Comparison of ENCODE assay signal across 27 cellular contexts in genomic region chr4:125265846-125266245, GRCh38. TPM values are rescaled to one million over a fixed set of nuclear protein-coding genes. Genes with fewer than 3 reads are reported as not detected.
"Had no signal": no experiment of that assay in that cellular context is flagged by ENCODE, and none has a peak within 500 bp of the region (broad histone marks: within the 10 kb centered on the region; RNA-seq: fewer than 3 reads in every experiment).

No MANE protein-coding gene starts in this region.

- H3K4me3 Mint-ChIP-seq: activated CD4-positive, alpha-beta T cell treated with anti-CD3 and anti-CD28 coated beads, Interleukin-2, amount 10 ng/mL, durations not matched to agents 24 days and 14 days; activated naive CD4-positive, alpha-beta T cell treated with anti-CD3 and anti-CD28 coated beads, Interleukin-2, amount 10 ng/mL, durations not matched to agents 7 days and 5 days; activated naive CD8-positive, alpha-beta T cell treated with anti-CD3 and anti-CD28 coated beads for 36 hours; activated T-cell treated with anti-CD3 and anti-CD28 coated beads, Interleukin-2, amount 50 U/mL, for 4 hours; T-helper 1 cell treated with Interleukin-12 subunit alpha and Interleukin-12 subunit beta and Interleukin-4 antibody, amounts not matched to agents 30 μg/mL and 1 μg/mL, for 36 hours; WTC11 had no signal

- H3K36me3 ChIP-seq: breast epithelium, SJSA1 had no signal

- DNase-seq: activated CD4-positive, alpha-beta T cell treated with anti-CD3 and anti-CD28 coated beads for 1 hour; activated CD4-positive, alpha-beta T cell treated with anti-CD3 and anti-CD28 coated beads, Interleukin-2, amount 10 ng/mL, durations not matched to agents 24 days and 14 days; activated CD4-positive, alpha-beta T cell treated with anti-CD3 and anti-CD28 coated beads, Interleukin-2, amount 50 U/mL, for 48 hours; activated CD8-positive, alpha-beta memory T cell treated with anti-CD3 and anti-CD28 coated beads for 24 hours; activated effector memory CD4-positive, alpha-beta T cell treated with anti-CD3 and anti-CD28 coated beads, Interleukin-2, amount 50 U/mL, for 16 hours; activated naive CD4-positive, alpha-beta T cell treated with anti-CD3 and anti-CD28 coated beads, Interleukin-2, amount 10 ng/mL, durations not matched to agents 7 days and 5 days; activated naive CD8-positive, alpha-beta T cell treated with anti-CD3 and anti-CD28 coated beads for 36 hours; activated T-cell treated with anti-CD3 and anti-CD28 coated beads, Interleukin-2, amount 50 U/mL, for 4 hours; anterior cingulate cortex; caudate nucleus; MM.1S; NCI-H1105; NCI-H1436; NCI-H1694 treated with DMSO at 0.1 percent for 48 hours; NCI-H2029 treated with DMSO at 0.1 percent for 48 hours; NCI-H510A treated with DMSO at 0.1 percent for 48 hours; NCI-H69; NK-92 treated with Interleukin-12 subunit alpha and Interleukin-12 subunit beta, amount 100 ng/mL, for 24 hours; OCI-M1; RPMI8226; T-helper 9 cell had no signal

- H3K4me1 Mint-ChIP-seq: activated CD4-positive, alpha-beta T cell treated with anti-CD3 and anti-CD28 coated beads, Interleukin-2, amount 10 ng/mL, durations not matched to agents 24 days and 14 days; activated naive CD4-positive, alpha-beta T cell treated with anti-CD3 and anti-CD28 coated beads, Interleukin-2, amount 10 ng/mL, durations not matched to agents 7 days and 5 days; activated naive CD8-positive, alpha-beta T cell treated with anti-CD3 and anti-CD28 coated beads for 36 hours had no signal

- H3K9me3 ChIP-seq: breast epithelium, SJSA1 had no signal

- H3K27ac ChIP-seq: breast epithelium, SJSA1 had no signal

- H3K27me3 ChIP-seq: breast epithelium, SJSA1 had no signal

- H3K27ac Mint-ChIP-seq: activated CD4-positive, alpha-beta T cell treated with anti-CD3 and anti-CD28 coated beads, Interleukin-2, amount 10 ng/mL, durations not matched to agents 24 days and 14 days; activated naive CD4-positive, alpha-beta T cell treated with anti-CD3 and anti-CD28 coated beads, Interleukin-2, amount 10 ng/mL, durations not matched to agents 7 days and 5 days; activated naive CD8-positive, alpha-beta T cell treated with anti-CD3 and anti-CD28 coated beads for 36 hours; T-helper 1 cell treated with Interleukin-12 subunit alpha and Interleukin-12 subunit beta and Interleukin-4 antibody, amounts not matched to agents 30 μg/mL and 1 μg/mL, for 36 hours; WTC11 had no signal

- ATAC-seq: activated T-cell treated with anti-CD3 and anti-CD28 coated beads, Interleukin-2, amount 50 U/mL, for 4 hours; Panc1; SK-N-SH treated with all-trans-retinoic acid at 6 μM for 48 hours had no signal

- H3K36me3 Mint-ChIP-seq: activated naive CD4-positive, alpha-beta T cell treated with anti-CD3 and anti-CD28 coated beads, Interleukin-2, amount 10 ng/mL, durations not matched to agents 7 days and 5 days; activated naive CD8-positive, alpha-beta T cell treated with anti-CD3 and anti-CD28 coated beads for 36 hours had no signal

- H3K4me1 ChIP-seq: breast epithelium had no signal

- H3K4me3 ChIP-seq: breast epithelium, SJSA1 had no signal

- H3K9me3 Mint-ChIP-seq: activated CD4-positive, alpha-beta T cell treated with anti-CD3 and anti-CD28 coated beads, Interleukin-2, amount 10 ng/mL, durations not matched to agents 24 days and 14 days; activated naive CD4-positive, alpha-beta T cell treated with anti-CD3 and anti-CD28 coated beads, Interleukin-2, amount 10 ng/mL, durations not matched to agents 7 days and 5 days; activated naive CD8-positive, alpha-beta T cell treated with anti-CD3 and anti-CD28 coated beads for 36 hours; T-helper 1 cell treated with Interleukin-12 subunit alpha and Interleukin-12 subunit beta and Interleukin-4 antibody, amounts not matched to agents 30 μg/mL and 1 μg/mL, for 36 hours had no signal

- H3K27me3 Mint-ChIP-seq: activated CD4-positive, alpha-beta T cell treated with anti-CD3 and anti-CD28 coated beads, Interleukin-2, amount 10 ng/mL, durations not matched to agents 24 days and 14 days; activated naive CD4-positive, alpha-beta T cell treated with anti-CD3 and anti-CD28 coated beads, Interleukin-2, amount 10 ng/mL, durations not matched to agents 7 days and 5 days; activated naive CD8-positive, alpha-beta T cell treated with anti-CD3 and anti-CD28 coated beads for 36 hours had no signal

RNA-seq across cellular contexts. Expression of gene FAT4, which starts 48.9 kb away (rescaled TPM):
- total RNA-seq: activated CD4-positive, alpha-beta T cell treated with anti-CD3 and anti-CD28 coated beads, Interleukin-2, amount 10 ng/mL, durations not matched to agents 24 days and 14 days; activated naive CD8-positive, alpha-beta T cell treated with anti-CD3 and anti-CD28 coated beads for 36 hours had no signal
